ENCODE assay signal across 11 cellular contexts in the genomic region with DNA sequence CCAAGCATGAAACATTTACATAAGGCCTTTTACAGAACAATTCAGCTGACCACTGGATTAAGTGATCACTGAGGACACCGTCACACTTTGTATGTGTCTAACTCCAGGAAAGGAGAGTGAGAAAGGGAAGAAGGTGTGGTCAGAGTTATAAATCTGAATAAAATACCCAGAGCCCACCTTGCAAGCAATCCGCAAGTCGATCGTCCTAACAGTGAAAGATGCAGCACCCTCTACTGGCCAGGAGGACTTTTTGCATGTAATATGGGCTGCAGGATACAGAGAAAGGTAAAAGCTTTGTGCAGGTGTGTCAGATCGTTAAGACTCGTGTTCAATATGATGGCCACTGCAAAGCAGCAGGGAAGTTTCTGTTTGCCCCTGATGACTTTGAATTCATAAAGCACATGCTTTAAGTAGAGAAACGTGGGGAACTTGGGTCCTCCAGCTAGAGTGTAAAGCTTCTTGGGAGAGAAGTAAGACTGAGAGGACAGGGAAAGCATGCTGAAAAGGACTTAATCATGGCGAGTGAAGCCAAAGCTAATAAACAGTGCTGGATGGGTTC.
DNase-seq lines count a peak whose midpoint lies in the region; ATAC-seq, FAIRE-seq and TF ChIP-seq lines count a peak whose summit lies in the region.
"Had no signal": no experiment of that assay in that cellular context is flagged by ENCODE, and none has a peak within 500 bp of the region (broad histone marks: within the 10 kb centered on the region; RNA-seq: fewer than 3 reads in every experiment).

No MANE protein-coding gene starts in this region.

- no peaks in the 10 kb centered on the region for H3K36me3 ChIP-seq in bronchial epithelial cell (ENCODE audit: control insufficient read depth, insufficient read depth, low read length)

- no peak overlapping the region for H3K4me3 ChIP-seq in bronchial epithelial cell (ENCODE audit: low read depth, low read length)

- no peak for ATAC-seq in HG02840 (IDR thresholded peaks at IDR 0.05; ENCODE audit: low FRiP score, unreplicated experiment)
- no peak for ATAC-seq in HG03342 (IDR thresholded peaks at IDR 0.05; ENCODE audit: unreplicated experiment)
- ATAC-seq: activated CD8-positive, alpha-beta memory T cell treated with anti-CD3 and anti-CD28 coated beads, Interleukin-2, amount 10 ng/mL, durations not matched to agents 7 days and 5 days had no signal

- H3K27me3 ChIP-seq in bronchial epithelial cell (ENCODE audit: control insufficient read depth, insufficient read depth, low read length), result no peaks in the 10 kb centered on the region

- peak; percentile 13 for TF ChIP-seq CTCF in bronchial epithelial cell (IDR thresholded peaks at IDR 0.05; ENCODE audit: insufficient read depth, low read length, severe bottlenecking)

- FAIRE-seq in bronchial epithelial cell (lab: Jason Lieb, UNC), result peak; percentile 28
- FAIRE-seq: colon had no signal

- peak; percentile 12 to 22 for DNase-seq in activated CD4-positive, alpha-beta T cell treated with anti-CD3 and anti-CD28 coated beads, Interleukin-2, amount 50 U/mL, for 48 hours
- no peak for DNase-seq in activated CD4-positive, alpha-beta T cell treated with anti-CD3 and anti-CD28 coated beads, Interleukin-2, amount 50 U/mL, for 1 hour
- peak; percentile 11 for DNase-seq in LoVo (ENCODE audit: low spot score)
- no peak for DNase-seq in bronchial epithelial cell (ENCODE audit: low read depth)
- DNase-seq in stimulated activated CD8-positive, alpha-beta memory T cell treated with anti-CD3 and anti-CD28 coated beads, Interleukin-4, amount 100 ng/mL, for 48 hours, result peak; percentile 50
- no peak for DNase-seq in SW 1271 (lab: John Stamatoyannopoulos, UW)
- DNase-seq: activated CD8-positive, alpha-beta memory T cell treated with anti-CD3 and anti-CD28 coated beads, Interleukin-2, amount 10 ng/mL, durations not matched to agents 7 days and 5 days; AML-193 had no signal

Comparison
In these comparisons a context has a peak if more than half of its experiments do, and no peak if none do; other contexts are left out.
1. DNase-seq: peak in activated CD4-positive, alpha-beta T cell treated with anti-CD3 and anti-CD28 coated beads, Interleukin-2, amount 50 U/mL, for 48 hours (2 of 2), LoVo (single experiment) and stimulated activated CD8-positive, alpha-beta memory T cell treated with anti-CD3 and anti-CD28 coated beads, Interleukin-4, amount 100 ng/mL, for 48 hours (single experiment); none in activated CD4-positive, alpha-beta T cell treated with anti-CD3 and anti-CD28 coated beads, Interleukin-2, amount 50 U/mL, for 1 hour (single experiment), bronchial epithelial cell (single experiment) and SW 1271 (0 of 2).